In the genomic region with DNA sequence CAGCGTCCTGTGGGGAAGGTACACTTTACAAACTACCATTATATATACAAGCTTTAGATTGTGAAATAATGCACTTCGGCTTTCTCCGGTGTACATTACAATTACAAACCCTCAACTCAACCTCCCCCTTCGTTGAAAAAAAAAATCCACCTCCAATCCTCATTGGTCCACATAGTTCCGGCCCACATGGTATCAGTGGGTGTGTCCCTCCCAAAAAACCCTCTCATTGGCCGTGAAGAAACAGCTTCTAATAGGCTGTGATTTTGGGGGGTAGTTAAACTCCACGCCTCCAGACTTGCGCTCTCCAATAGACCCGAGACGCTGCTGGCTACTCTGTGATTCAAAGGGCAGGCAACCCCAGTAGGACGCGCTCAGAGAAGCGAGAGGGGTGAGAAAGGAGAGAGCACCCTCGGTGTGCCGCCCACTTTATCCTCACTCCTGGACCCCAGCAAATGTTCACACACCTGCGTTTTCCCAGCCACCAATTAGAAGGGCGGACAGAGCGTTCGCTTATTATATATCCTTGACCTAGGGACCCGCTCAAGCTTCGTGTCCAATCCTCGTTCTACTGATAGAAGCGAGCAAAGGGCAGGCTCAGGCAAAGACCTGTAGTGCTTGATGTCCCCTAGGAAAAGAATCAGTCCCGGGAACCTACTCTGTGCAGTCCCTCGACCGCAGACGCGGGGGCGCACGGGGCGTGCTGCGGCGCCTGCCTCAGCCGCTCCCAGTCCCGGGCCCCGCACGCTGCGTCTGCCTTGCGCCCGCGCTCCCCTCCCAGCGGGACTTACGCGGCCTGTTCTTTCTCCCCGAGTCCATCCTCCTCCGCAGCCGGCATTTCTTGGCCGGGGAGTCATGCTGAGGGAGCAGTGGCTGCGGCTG, we compare ENCODE assay signal across 8 cellular contexts. TPM values are rescaled to one million over a fixed set of nuclear protein-coding genes. Genes with fewer than 3 reads are reported as not detected.
A peak's percentile ranks its signal among the peaks of the same experiment; 100 is the strongest.
DNase-seq lines count a peak whose midpoint lies in the region; ATAC-seq and TF ChIP-seq lines count a peak whose summit lies in the region.

No MANE protein-coding gene starts in this region.

- H3K4me1 ChIP-seq in DOHH2 (ENCODE audit: control insufficient read depth, low read length) (peaks cover 40% of the 10 kb centered on the region), KMS-11 (ENCODE audit: low read depth, poor library complexity, severe bottlenecking) (peaks cover 16% of the 10 kb centered on the region), Peyer's patch (peaks cover 0 to 9% (median 2%) of the 10 kb centered on the region in 4 donors)

- H3K36me3 ChIP-seq in DOHH2 (ENCODE audit: control insufficient read depth, low read length), result peaks cover 14% of the 10 kb centered on the region
- no peaks in the 10 kb centered on the region for H3K36me3 ChIP-seq in KMS-11 (ENCODE audit: insufficient read depth)
- H3K36me3 ChIP-seq in Peyer's patch, result no peaks in the 10 kb centered on the region

- H3K27ac ChIP-seq in DOHH2 (ENCODE audit: low read depth, low read length) (peak overlapping the region; percentile 78), KMS-11 (peak overlapping the region; percentile 55), Peyer's patch (peak overlapping the region; percentile 80 to 96 (median 89))

- DNase-seq in Peyer's patch, result peak; percentile 87 to 94 (median 90)
- DNase-seq in fibroblast of the aortic adventitia (ENCODE audit: low read depth), result peak; percentile 95
- DNase-seq in natural killer cell treated with Interleukin-12 subunit alpha and Interleukin-12 subunit beta and Interleukin-15 and Interleukin-18, amount 100 ng/mL, for 72 hours (ENCODE audit: low spot score), result peak; percentile 77
- peak; percentile 70 to 76 for DNase-seq in stimulated activated naive CD8-positive, alpha-beta T cell treated with anti-CD3 and anti-CD28 coated beads, Interleukin-15, amount 100 ng/mL, for 72 hours

- no peak overlapping the region for H3K4me3 Mint-ChIP-seq in activated T-helper 17 cell treated with anti-CD3 and anti-CD28 coated beads, Interleukin-2, amount 50 U/mL, for 72 hours
- H3K4me3 Mint-ChIP-seq in natural killer cell treated with Interleukin-12 subunit alpha and Interleukin-12 subunit beta and Interleukin-15 and Interleukin-18, amount 100 ng/mL, for 72 hours, result no peak overlapping the region
- no peak overlapping the region for H3K4me3 Mint-ChIP-seq in stimulated activated naive CD8-positive, alpha-beta T cell treated with anti-CD3 and anti-CD28 coated beads, Interleukin-15, amount 100 ng/mL, for 72 hours

- H3K4me1 Mint-ChIP-seq in activated T-helper 17 cell treated with anti-CD3 and anti-CD28 coated beads, Interleukin-2, amount 50 U/mL, for 72 hours, result peaks cover 5% of the 10 kb centered on the region
- H3K4me1 Mint-ChIP-seq in natural killer cell treated with Interleukin-12 subunit alpha and Interleukin-12 subunit beta and Interleukin-15 and Interleukin-18, amount 100 ng/mL, for 72 hours (ENCODE audit: low read depth in 2 of 2), result peaks cover 7 to 9% of the 10 kb centered on the region in 2 donors
- H3K4me1 Mint-ChIP-seq in stimulated activated naive CD8-positive, alpha-beta T cell treated with anti-CD3 and anti-CD28 coated beads, Interleukin-15, amount 100 ng/mL, for 72 hours, result peaks cover 6% of the 10 kb centered on the region

- peaks cover 1% of the 10 kb centered on the region for H3K27me3 Mint-ChIP-seq in activated T-helper 17 cell treated with anti-CD3 and anti-CD28 coated beads, Interleukin-2, amount 50 U/mL, for 72 hours
- peaks cover 16 to 18% of the 10 kb centered on the region in 2 donors for H3K27me3 Mint-ChIP-seq in natural killer cell treated with Interleukin-12 subunit alpha and Interleukin-12 subunit beta and Interleukin-15 and Interleukin-18, amount 100 ng/mL, for 72 hours
- H3K27me3 Mint-ChIP-seq in stimulated activated naive CD8-positive, alpha-beta T cell treated with anti-CD3 and anti-CD28 coated beads, Interleukin-15, amount 100 ng/mL, for 72 hours, result peaks cover 36% of the 10 kb centered on the region

- peak; percentile 36 for TF ChIP-seq CTCF in DOHH2 (IDR thresholded peaks at IDR 0.05; ENCODE audit: low read depth, low read length, poor library complexity, severe bottlenecking)
- TF ChIP-seq CTCF in KMS-11 (conservative IDR thresholded peaks at IDR 0.05; ENCODE audit: low read depth, low read length), result no peak
- TF ChIP-seq CTCF in Peyer's patch (IDR thresholded peaks at IDR 0.05), result no peak
- no peak for TF ChIP-seq CTCF in fibroblast of the aortic adventitia (IDR thresholded peaks at IDR 0.05; ENCODE audit: insufficient read depth, low read length)

- no peaks in the 10 kb centered on the region for H3K9me3 Mint-ChIP-seq in activated T-helper 17 cell treated with anti-CD3 and anti-CD28 coated beads, Interleukin-2, amount 50 U/mL, for 72 hours
- no peaks in the 10 kb centered on the region for H3K9me3 Mint-ChIP-seq in natural killer cell treated with Interleukin-12 subunit alpha and Interleukin-12 subunit beta and Interleukin-15 and Interleukin-18, amount 100 ng/mL, for 72 hours
- no peaks in the 10 kb centered on the region for H3K9me3 Mint-ChIP-seq in stimulated activated naive CD8-positive, alpha-beta T cell treated with anti-CD3 and anti-CD28 coated beads, Interleukin-15, amount 100 ng/mL, for 72 hours

- H2AFZ ChIP-seq in KMS-11 (ENCODE audit: low read depth), result peak overlapping the region; percentile 96

- peak; percentile 93 for ATAC-seq in GM21786 (IDR thresholded peaks at IDR 0.05; ENCODE audit: unreplicated experiment)
- ATAC-seq in activated T-helper 17 cell treated with anti-CD3 and anti-CD28 coated beads, Interleukin-2, amount 50 U/mL, for 72 hours (replicated peaks), result peak; percentile 85
- ATAC-seq in natural killer cell treated with Interleukin-12 subunit alpha and Interleukin-12 subunit beta and Interleukin-15 and Interleukin-18, amount 100 ng/mL, for 72 hours, result peak; percentile 92 to 94
- peak; percentile 86 for ATAC-seq in stimulated activated naive CD8-positive, alpha-beta T cell treated with anti-CD3 and anti-CD28 coated beads, Interleukin-15, amount 100 ng/mL, for 72 hours

- H3F3A ChIP-seq in DOHH2 (ENCODE audit: control insufficient read depth, insufficient read depth), result peaks cover 4% of the 10 kb centered on the region; the same call in 1 of the 2 replicates

- no peaks in the 10 kb centered on the region for H3K27me3 ChIP-seq in DOHH2 (ENCODE audit: control insufficient read depth, low read length)
- no peaks in the 10 kb centered on the region for H3K27me3 ChIP-seq in KMS-11 (ENCODE audit: insufficient read depth, low read depth)
- H3K27me3 ChIP-seq in Peyer's patch, result no peaks in the 10 kb centered on the region

- H3K4me2 ChIP-seq in DOHH2 (ENCODE audit: low read length) (peak overlapping the region; percentile 93), KMS-11 (peak overlapping the region; percentile 64)

- TF ChIP-seq POLR2A in Peyer's patch (IDR thresholded peaks at IDR 0.05), result peak; percentile 93 to 99

- H3K4me3 ChIP-seq in DOHH2 (ENCODE audit: low read length), result peak overlapping the region; percentile 77
- H3K4me3 ChIP-seq in KMS-11 (IDR thresholded peaks at IDR 0.05; ENCODE audit: insufficient read depth, low read depth, low read length), result no peak overlapping the region
- peak overlapping the region; percentile 72 to 95 (median 89) for H3K4me3 ChIP-seq in Peyer's patch
- H3K4me3 ChIP-seq in fibroblast of the aortic adventitia (ENCODE audit: low read depth, low read length), result peak overlapping the region; percentile 78

- no peaks in the 10 kb centered on the region for H3K36me3 Mint-ChIP-seq in activated T-helper 17 cell treated with anti-CD3 and anti-CD28 coated beads, Interleukin-2, amount 50 U/mL, for 72 hours (ENCODE audit: low read depth)
- H3K36me3 Mint-ChIP-seq in natural killer cell treated with Interleukin-12 subunit alpha and Interleukin-12 subunit beta and Interleukin-15 and Interleukin-18, amount 100 ng/mL, for 72 hours, result no peaks in the 10 kb centered on the region

- H3K9me3 ChIP-seq in DOHH2 (ENCODE audit: control insufficient read depth, insufficient read depth, low read length) (no peaks in the 10 kb centered on the region), Peyer's patch (no peaks in the 10 kb centered on the region)

- no peaks in the 10 kb centered on the region for H3K9me2 ChIP-seq in DOHH2 (replicated peaks; ENCODE audit: control insufficient read depth, low read length)

- H3K79me2 ChIP-seq in DOHH2 (ENCODE audit: control insufficient read depth, low read length) (peaks cover 62% of the 10 kb centered on the region), KMS-11 (ENCODE audit: insufficient read depth, low read depth) (no peaks in the 10 kb centered on the region)

- no peak overlapping the region for H3K27ac Mint-ChIP-seq in activated T-helper 17 cell treated with anti-CD3 and anti-CD28 coated beads, Interleukin-2, amount 50 U/mL, for 72 hours
- no peak overlapping the region for H3K27ac Mint-ChIP-seq in natural killer cell treated with Interleukin-12 subunit alpha and Interleukin-12 subunit beta and Interleukin-15 and Interleukin-18, amount 100 ng/mL, for 72 hours
- H3K27ac Mint-ChIP-seq in stimulated activated naive CD8-positive, alpha-beta T cell treated with anti-CD3 and anti-CD28 coated beads, Interleukin-15, amount 100 ng/mL, for 72 hours, result peak overlapping the region in 1 of 2 donors; percentile 82

- H4K20me1 ChIP-seq in DOHH2 (ENCODE audit: control insufficient read depth, insufficient read depth, low read depth, low read length), result 0 out of 2 replicates have a peak, but pooled peaks cover 3% of the 10 kb centered on the region
- no peaks in the 10 kb centered on the region for H4K20me1 ChIP-seq in KMS-11 (ENCODE audit: insufficient read depth)

- peak overlapping the region; percentile 63 for H3K9ac ChIP-seq in KMS-11

RNA-seq across cellular contexts. Expression of a gene that starts 1.0 kb away (rescaled TPM):
- total RNA-seq in Peyer's patch (10 to 100 TPM; 22.3 to 45.9 (median 33.9) TPM), fibroblast of the aortic adventitia (ENCODE audit: low replicate concordance) (5.2 and 7.2 TPM in 2 replicates)
- total RNA-seq in activated T-helper 17 cell treated with anti-CD3 and anti-CD28 coated beads, Interleukin-2, amount 50 U/mL, for 72 hours, result 1 to 10 TPM; 3.6 to 4.2 TPM
- 10 to 100 TPM in 1 of 2 donors, 1 to 10 TPM in 1; 4.5 to 10.5 TPM for total RNA-seq in natural killer cell treated with Interleukin-12 subunit alpha and Interleukin-12 subunit beta and Interleukin-15 and Interleukin-18, amount 100 ng/mL, for 72 hours

RNA-seq across cellular contexts. Expression of a gene that starts 57.3 kb away (rescaled TPM):
- 10 to 100 TPM in 1 of 4 donors, 1 to 10 TPM in 3; 4.9 to 16.5 (median 6.5) TPM for total RNA-seq in Peyer's patch
- total RNA-seq in activated T-helper 17 cell treated with anti-CD3 and anti-CD28 coated beads, Interleukin-2, amount 50 U/mL, for 72 hours, result 10 to 100 TPM; 49.2 to 80.3 TPM
- 6.1 and 25.8 TPM in 2 replicates for total RNA-seq in fibroblast of the aortic adventitia (ENCODE audit: low replicate concordance)
- 10 to 100 TPM; 31.5 to 62.4 TPM for total RNA-seq in natural killer cell treated with Interleukin-12 subunit alpha and Interleukin-12 subunit beta and Interleukin-15 and Interleukin-18, amount 100 ng/mL, for 72 hours
